In genomic region chr9:85702191-85702590, GRCh38 we compare ENCODE assay signal across 1 cellular context.
TF ChIP-seq lines count a peak whose summit lies in the region.

No MANE protein-coding gene starts in this region.

TF ChIP-seq in HEK293, 187 proteins besides CTCF, POLR2A, EP300 and RAD21 (continued from another document):
- TF ChIP-seq HIC1 (tag by site-specific recombination; IDR thresholded peaks at IDR 0.05) (peak; percentile 83), ZFP41 (tag by site-specific recombination; IDR thresholded peaks at IDR 0.05; ENCODE audit: borderline replicate concordance) (no peak), PRDM1 (tag by site-specific recombination; IDR thresholded peaks at IDR 0.05) (peak; percentile 29; the same call in 1 of the 2 replicates), SCRT1 (tag by site-specific recombination; IDR thresholded peaks at IDR 0.05; ENCODE audit: borderline replicate concordance) (peak; percentile 27; the same call in 1 of the 2 replicates), INSM2 (tag by site-specific recombination; IDR thresholded peaks at IDR 0.05) (peak; percentile 50; the same call in 1 of the 2 replicates), ZNF776 (tag by site-specific recombination; IDR thresholded peaks at IDR 0.05; ENCODE audit: borderline replicate concordance) (no peak), OVOL3 (tag by site-specific recombination; IDR thresholded peaks at IDR 0.05) (peak; percentile 86), SP3 (tag by site-specific recombination; IDR thresholded peaks at IDR 0.05) (0 out of 2 replicates have a peak, but pooled peaks have one; percentile 20), BCL11B (tag by site-specific recombination; IDR thresholded peaks at IDR 0.05; ENCODE audit: low read depth) (peak; percentile 93), WT1 (tag by site-specific recombination; IDR thresholded peaks at IDR 0.05) (0 out of 2 replicates have a peak, but pooled peaks have one; percentile 54), PRDM4 (tag by site-specific recombination; IDR thresholded peaks at IDR 0.05) (peak; percentile 65), PRDM6 (tag by site-specific recombination; IDR thresholded peaks at IDR 0.05) (peak; percentile 90), BCL11A (tag by site-specific recombination; IDR thresholded peaks at IDR 0.05; ENCODE audit: low read depth) (peak; percentile 87), ZNF354C (tag by site-specific recombination; IDR thresholded peaks at IDR 0.05; ENCODE audit: borderline replicate concordance, low read depth) (no peak)
